ENCODE assay signal across 21 cellular contexts in the genomic region with DNA sequence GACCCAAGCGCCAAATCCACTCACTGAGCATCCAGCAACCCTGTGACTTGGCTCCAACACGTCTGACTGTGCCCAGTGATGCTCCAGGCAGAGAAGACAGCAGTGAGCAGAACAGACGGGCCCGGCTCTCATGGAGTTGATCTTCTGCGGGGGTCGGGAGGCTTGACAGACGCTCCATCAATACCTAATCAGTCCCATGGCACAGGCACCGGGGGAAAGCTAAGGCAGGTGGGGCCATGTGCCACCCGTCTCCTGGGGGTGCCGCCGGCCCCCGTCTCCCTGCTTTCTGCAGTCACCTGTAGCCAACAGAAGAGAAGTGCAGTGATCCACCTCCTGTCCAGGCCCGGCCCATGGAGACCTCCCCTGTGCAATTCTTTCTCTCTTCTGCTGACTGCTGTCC. TPM values are rescaled to one million over a fixed set of nuclear protein-coding genes. Genes with fewer than 3 reads are reported as not detected.
A peak's percentile ranks its signal among the peaks of the same experiment; 100 is the strongest.
DNase-seq lines count a peak whose midpoint lies in the region; ATAC-seq and TF ChIP-seq lines count a peak whose summit lies in the region.
"Had no signal": no experiment of that assay in that cellular context is flagged by ENCODE, and none has a peak within 500 bp of the region (broad histone marks: within the 10 kb centered on the region; RNA-seq: fewer than 3 reads in every experiment).

No MANE protein-coding gene starts in this region.

- POLR2A ChIA-PET in A673 (lab: Charles Lee; ENCODE audit: low non-redundant PET) = no interaction called here

- H3K9me3 ChIP-seq in RWPE2 (ENCODE audit: severe bottlenecking) (no peaks in the 10 kb centered on the region), spleen (no peaks in the 10 kb centered on the region), A673 (ENCODE audit: low read depth, low read length, poor library complexity, severe bottlenecking) (no peaks in the 10 kb centered on the region)

- TF ChIP-seq CTCF in RWPE2 (IDR thresholded peaks at IDR 0.05; ENCODE audit: poor library complexity, severe bottlenecking) (no peak), spleen (IDR thresholded peaks at IDR 0.05 in 8 of 11, conservative IDR thresholded peaks at IDR 0.05 in 3 of 11) (no peak), A673 (conservative IDR thresholded peaks at IDR 0.05; ENCODE audit: low read depth, low read length) (no peak)

- H3K4me1 Mint-ChIP-seq in activated CD8-positive, alpha-beta memory T cell treated with anti-CD3 and anti-CD28 coated beads, Interleukin-2, amount 10 ng/mL, durations not matched to agents 7 days and 5 days = no peaks in the 10 kb centered on the region

- no peak for TF ChIP-seq POLR2A in spleen (IDR thresholded peaks at IDR 0.05)

- H3K36me3 Mint-ChIP-seq in activated CD8-positive, alpha-beta memory T cell treated with anti-CD3 and anti-CD28 coated beads, Interleukin-2, amount 10 ng/mL, durations not matched to agents 7 days and 5 days = no peaks in the 10 kb centered on the region
- H3K36me3 Mint-ChIP-seq: IgD-negative memory B cell had no signal

- H3K36me3 ChIP-seq in RWPE2 (ENCODE audit: low read depth) (no peaks in the 10 kb centered on the region), spleen (no peaks in the 10 kb centered on the region), A673 (ENCODE audit: insufficient read depth, low read length, poor library complexity, severe bottlenecking) (no peaks in the 10 kb centered on the region)

- peak; percentile 41 for DNase-seq in activated CD8-positive, alpha-beta memory T cell treated with anti-CD3 and anti-CD28 coated beads, Interleukin-2, amount 50 U/mL, for 48 hours
- DNase-seq in activated CD8-positive, alpha-beta memory T cell treated with anti-CD3 and anti-CD28 coated beads, Interleukin-2, amount 10 ng/mL, durations not matched to agents 7 days and 5 days = no peak
- DNase-seq in RWPE2 (ENCODE audit: low spot score) = peak; percentile 29
- DNase-seq in left lobe of liver (ENCODE audit: low spot score) = peak; percentile 28
- peak; percentile 56 for DNase-seq in spleen
- no peak for DNase-seq in NCI-H1417 (lab: John Stamatoyannopoulos, UW)
- DNase-seq in C1 segment of cervical spinal cord (lab: John Stamatoyannopoulos, UW) = no peak
- no peak for DNase-seq in A673 (ENCODE audit: low spot score)
- DNase-seq: DMS 273 treated with DMSO at 0.1 percent for 48 hours; EL; NCI-H1105 treated with DMSO at 0.1 percent for 48 hours; NCI-H187; NCI-H446; NK-92 treated with Interleukin-12 subunit alpha and Interleukin-12 subunit beta, amount 100 ng/mL, for 24 hours; SIG-M5 had no signal

- no peaks in the 10 kb centered on the region for H3K9me3 Mint-ChIP-seq in activated CD8-positive, alpha-beta memory T cell treated with anti-CD3 and anti-CD28 coated beads, Interleukin-2, amount 10 ng/mL, durations not matched to agents 7 days and 5 days (ENCODE audit: low read depth)
- H3K9me3 Mint-ChIP-seq: IgD-negative memory B cell had no signal

- ATAC-seq in activated CD8-positive, alpha-beta memory T cell treated with anti-CD3 and anti-CD28 coated beads, Interleukin-2, amount 10 ng/mL, durations not matched to agents 7 days and 5 days = no peak
- ATAC-seq in RWPE2 (ENCODE audit: low read depth) (no peak), left lobe of liver (no peak)

- intact Hi-C loops in spleen (cut with DNase I; ENCODE audit: low total_unique reads) (no loop called here), A673 (cut with micrococcal nuclease; ENCODE audit: unreplicated experiment) (no loop called here)

- BruUV-seq in A673 (replicated peaks; lab: Mats Ljungman, UMichigan) = no TSS peak

- no peaks in the 10 kb centered on the region for H3K27me3 ChIP-seq in RWPE2 (ENCODE audit: insufficient read depth, poor library complexity, severe bottlenecking)
- H3K27me3 ChIP-seq in spleen (replicated peaks in 1 of 7) = peaks cover 0 to 5% (median 0%) of the 10 kb centered on the region in 7 donors
- H3K27me3 ChIP-seq in A673 (replicated peaks; ENCODE audit: insufficient read depth, low read depth, low read length, poor library complexity) = no peaks in the 10 kb centered on the region

- H3K27ac ChIP-seq in RWPE2 (ENCODE audit: poor library complexity, severe bottlenecking) = no peak overlapping the region
- H3K27ac ChIP-seq in spleen = no peak overlapping the region
- no peak overlapping the region for H3K27ac ChIP-seq in A673 (ENCODE audit: low read depth, low read length, poor library complexity, severe bottlenecking)
- H3K27ac ChIP-seq: 22Rv1 had no signal

- no peak overlapping the region for H3K4me3 Mint-ChIP-seq in activated CD8-positive, alpha-beta memory T cell treated with anti-CD3 and anti-CD28 coated beads, Interleukin-2, amount 10 ng/mL, durations not matched to agents 7 days and 5 days

- peaks cover 9% of the 10 kb centered on the region for H3K4me1 ChIP-seq in RWPE2 (ENCODE audit: insufficient read depth, poor library complexity, severe bottlenecking)
- H3K4me1 ChIP-seq in spleen = peaks cover 0 to 23% (median 9%) of the 10 kb centered on the region in 6 donors
- no peaks in the 10 kb centered on the region for H3K4me1 ChIP-seq in A673 (ENCODE audit: insufficient read depth, low read length, poor library complexity, severe bottlenecking)

- H3K27me3 Mint-ChIP-seq in activated CD8-positive, alpha-beta memory T cell treated with anti-CD3 and anti-CD28 coated beads, Interleukin-2, amount 10 ng/mL, durations not matched to agents 7 days and 5 days = peaks cover 3% of the 10 kb centered on the region

- CTCF ChIA-PET in activated CD8-positive, alpha-beta memory T cell treated with anti-CD3 and anti-CD28 coated beads, Interleukin-2, amount 10 ng/mL, durations not matched to agents 7 days and 5 days (lab: Charles Lee) = no interaction called here
- CTCF ChIA-PET in A673 (lab: Charles Lee) = no interaction called here

- H3K27ac Mint-ChIP-seq in activated CD8-positive, alpha-beta memory T cell treated with anti-CD3 and anti-CD28 coated beads, Interleukin-2, amount 10 ng/mL, durations not matched to agents 7 days and 5 days = no peak overlapping the region

- WGBS in spleen, 5 donors = 89 to 95% (median 93%) methylated on average over 13 of the region's 13 CpGs

- H3K4me3 ChIP-seq in RWPE2 (ENCODE audit: severe bottlenecking) (no peak overlapping the region), spleen (no peak overlapping the region), A673 (ENCODE audit: low read depth, low read length, poor library complexity, severe bottlenecking) (no peak overlapping the region)

RNA-seq across cellular contexts. Expression of gene LINC01488, which starts 47.5 kb away (rescaled TPM):
- total RNA-seq in activated CD8-positive, alpha-beta memory T cell treated with anti-CD3 and anti-CD28 coated beads, Interleukin-2, amount 10 ng/mL, durations not matched to agents 7 days and 5 days = not detected
- total RNA-seq in left lobe of liver = 27.5 TPM
- not detected for total RNA-seq in spleen
- polyA plus RNA-seq in spleen = not detected
- total RNA-seq in A673 (2021) = not detected in 2 replicates
- total RNA-seq: HT1080, LHCN-M2, OCI-LY7 had no signal
- polyA plus RNA-seq: BJ, IgD-negative memory B cell had no signal

Comparison
In these comparisons a context has a peak if more than half of its experiments do, and no peak if none do; other contexts are left out.
1. DNase-seq: peak in activated CD8-positive, alpha-beta memory T cell treated with anti-CD3 and anti-CD28 coated beads, Interleukin-2, amount 50 U/mL, for 48 hours (single experiment), RWPE2 (single experiment), left lobe of liver (single experiment) and spleen (single experiment); none in activated CD8-positive, alpha-beta memory T cell treated with anti-CD3 and anti-CD28 coated beads, Interleukin-2, amount 10 ng/mL, durations not matched to agents 7 days and 5 days (single experiment), NCI-H1417 (0 of 3), C1 segment of cervical spinal cord (0 of 14) and A673 (single experiment).
2. RNA of gene LINC01488, which starts 47.5 kb away (total RNA-seq): 27.5 TPM in left lobe of liver (single experiment); not detected in activated CD8-positive, alpha-beta memory T cell treated with anti-CD3 and anti-CD28 coated beads, Interleukin-2, amount 10 ng/mL, durations not matched to agents 7 days and 5 days, not detected in spleen and not detected in A673; every median in the first group is over 10 times any median in the second.